ENCODE assay signal across 19 cellular contexts in the genomic region with DNA sequence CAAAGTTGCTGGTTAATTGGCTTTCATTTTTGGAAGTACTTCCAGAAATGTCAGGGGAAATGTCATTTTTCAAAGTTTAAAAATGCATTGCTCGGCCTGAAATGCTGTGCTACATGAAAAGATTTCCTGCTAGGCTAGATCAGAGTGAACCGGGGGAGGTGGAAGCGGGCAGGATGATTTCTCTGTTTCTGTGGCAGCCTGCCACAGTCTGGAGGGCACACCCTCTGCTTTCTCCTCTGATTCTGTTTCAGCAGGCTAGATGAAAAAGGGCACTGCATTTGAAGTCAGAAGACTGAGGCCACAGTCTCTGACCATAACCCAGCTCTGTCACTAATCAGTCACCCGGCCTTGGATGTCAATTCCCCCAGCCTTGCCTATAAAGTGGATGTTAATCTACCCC. TPM values are rescaled to one million over a fixed set of nuclear protein-coding genes. Genes with fewer than 3 reads are reported as not detected.
DNase-seq lines count a peak whose midpoint lies in the region; ATAC-seq, FAIRE-seq and TF ChIP-seq lines count a peak whose summit lies in the region.
"Had no signal": no experiment of that assay in that cellular context is flagged by ENCODE, and none has a peak within 500 bp of the region (broad histone marks: within the 10 kb centered on the region; RNA-seq: fewer than 3 reads in every experiment).

No MANE protein-coding gene starts in this region.

- H3K4me1 ChIP-seq in HCT116 (ENCODE audit: control insufficient read depth in 1 of 2, insufficient read depth in 2 of 2, low read length in 2 of 2) (peaks cover 5 to 9% of the 10 kb centered on the region in 2 experiments; a peak in 3 of 4 replicates), pancreas (no peaks in the 10 kb centered on the region)

- BruUV-seq in HCT116 (replicated peaks; lab: Mats Ljungman, UMichigan) = no TSS peak

- ATAC-seq in HCT116 = peak; percentile 48
- peak in 3 of 4 donors; percentile 49 to 66 (median 65) for ATAC-seq in pancreas

- H3K36me3 ChIP-seq in HCT116 (ENCODE audit: control insufficient read depth in 1 of 2, insufficient read depth in 2 of 2, low read length in 2 of 2) (no peaks in the 10 kb centered on the region), pancreas (no peaks in the 10 kb centered on the region)

- TF ChIP-seq CTCF in HCT116 (IDR thresholded peaks at IDR 0.05 in 2 of 3, conservative IDR thresholded peaks at IDR 0.05 in 1 of 3; ENCODE audit: borderline replicate concordance in 1 of 3, insufficient read depth in 1 of 3, low read depth in 2 of 3, low read length in 2 of 3) (no peak), epithelial cell of esophagus (IDR thresholded peaks at IDR 0.05; ENCODE audit: insufficient read depth, low read depth, low read length, missing control alignments) (no peak), pancreas (IDR thresholded peaks at IDR 0.05) (no peak)

- no peak for FAIRE-seq in pancreas (lab: Jason Lieb, UNC)
- FAIRE-seq: GM12891, H1, keratinocyte, TTC549 had no signal

- no peaks in the 10 kb centered on the region for H3K79me2 ChIP-seq in HCT116 (ENCODE audit: insufficient read depth, low read length)

- no peaks in the 10 kb centered on the region for H3K9me3 ChIP-seq in HCT116 (ENCODE audit: control insufficient read depth in 1 of 2, insufficient read depth in 1 of 2, low read depth in 1 of 2, low read length in 2 of 2)
- no peaks in the 10 kb centered on the region for H3K9me3 ChIP-seq in pancreas

- H3K9me2 ChIP-seq in HCT116 (ENCODE audit: insufficient read depth) = no peaks in the 10 kb centered on the region

- DNase-seq in DMS 273 (lab: John Stamatoyannopoulos, UW; ENCODE audit: unreplicated experiment) (peak; percentile 7), DMS 273 treated with DMSO at 0.1 percent for 48 hours (lab: John Stamatoyannopoulos, UW) (no peak), HCT116 (ENCODE audit: low read depth, low spot score) (no peak), epithelial cell of esophagus (ENCODE audit: low read depth) (peak; percentile 32), pancreas (no peak), DMS153 (lab: John Stamatoyannopoulos, UW) (no peak), DMS79 treated with DMSO at 0.1 percent for 48 hours (lab: John Stamatoyannopoulos, UW) (no peak), LoVo (ENCODE audit: low spot score) (no peak)
- DNase-seq: cortex of kidney, naive B cell, NCI-H1092, NCI-H510A, SHP77 treated with DMSO at 0.1 percent for 48 hours had no signal

- H3K4me2 ChIP-seq in HCT116 (ENCODE audit: low read length) = peak overlapping the region; percentile 26; the same call in 1 of the 2 replicates

- CTCF ChIA-PET in HCT116 (lab: Charles Lee) = interaction anchor here (3.2 to 5.4 kb wide), 2 partner anchors 9 to 201 kb away, joined by 25 to 133 read pairs; no protein-coding TSS in a partner anchor

- intact Hi-C loops in HCT116 (cut with micrococcal nuclease) (loop anchor here (10.0 kb wide), 1 partner anchor 594 kb away; no protein-coding TSS in a partner anchor), pancreas (cut with DNase I) (no loop called here)

- H3K27ac ChIP-seq in HCT116 (ENCODE audit: low read depth, low read length) (no peak overlapping the region), pancreas (no peak overlapping the region)
- H3K27ac ChIP-seq: 22Rv1 had no signal

- WGBS in pancreas, 2 donors = 44 to 60% methylated on average over 4 of the region's 4 CpGs

- no peak overlapping the region for H3K4me3 ChIP-seq in HCT116 (replicated peaks in 1 of 2; ENCODE audit: low read depth in 1 of 2, low read length in 2 of 2)
- H3K4me3 ChIP-seq in epithelial cell of esophagus (ENCODE audit: low read length) = no peak overlapping the region
- H3K4me3 ChIP-seq in pancreas = no peak overlapping the region

- no peaks in the 10 kb centered on the region for H4K20me1 ChIP-seq in HCT116 (ENCODE audit: insufficient read depth)

- no peak for TF ChIP-seq POLR2A in HCT116 (IDR thresholded peaks at IDR 0.05; ENCODE audit: borderline replicate concordance, extremely low read depth, insufficient read depth, insufficient read length)

- H2AFZ ChIP-seq in HCT116 (ENCODE audit: low read depth, low read length, poor library complexity, severe bottlenecking) = peak overlapping the region; percentile 84

- no peak for TF ChIP-seq RAD21 in HCT116 (IDR thresholded peaks at IDR 0.05; ENCODE audit: low read depth)

- POLR2A ChIA-PET in HCT116 (lab: Charles Lee) = interaction anchor here (1.5 kb wide), 1 partner anchor 202 kb away, joined by 4 read pairs; no protein-coding TSS in a partner anchor

- no peak overlapping the region for H3K9ac ChIP-seq in HCT116 (ENCODE audit: low read length)

- RAD21 ChIA-PET in HCT116 (lab: Charles Lee; ENCODE audit: low non-redundant PET in 1 of 2, low total read pairs in 2 of 2, uncharacterized antibody in 2 of 2, unreplicated experiment in 2 of 2) = interaction anchor here in 1 of 2 experiments (0.6 kb wide), 1 partner anchor 197 kb away, joined by 3 read pairs; no protein-coding TSS in a partner anchor

- H3K27me3 ChIP-seq in HCT116 (ENCODE audit: insufficient read depth, low read length) = no peaks in the 10 kb centered on the region
- no peaks in the 10 kb centered on the region for H3K27me3 ChIP-seq in pancreas

TF ChIP-seq in HCT116, 20 proteins besides CTCF, POLR2A, EP300 and RAD21:
- no peak for TF ChIP-seq POLR2AphosphoS5 (IDR thresholded peaks at IDR 0.05; ENCODE audit: low read depth, low read length)
- TF ChIP-seq, protein P1, sequence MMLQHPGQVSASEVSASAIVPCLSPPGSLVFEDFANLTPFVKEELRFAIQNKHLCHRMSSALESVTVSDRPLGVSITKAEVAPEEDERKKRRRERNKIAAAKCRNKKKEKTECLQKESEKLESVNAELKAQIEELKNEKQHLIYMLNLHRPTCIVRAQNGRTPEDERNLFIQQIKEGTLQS (IDR thresholded peaks at IDR 0.05) = no peak
- no peak for TF ChIP-seq EZH2 (IDR thresholded peaks at IDR 0.05)
- no peak; the same call in 1 of the 2 replicates for TF ChIP-seq SP1 (IDR thresholded peaks at IDR 0.05; ENCODE audit: low read depth)
- TF ChIP-seq, protein P2, sequence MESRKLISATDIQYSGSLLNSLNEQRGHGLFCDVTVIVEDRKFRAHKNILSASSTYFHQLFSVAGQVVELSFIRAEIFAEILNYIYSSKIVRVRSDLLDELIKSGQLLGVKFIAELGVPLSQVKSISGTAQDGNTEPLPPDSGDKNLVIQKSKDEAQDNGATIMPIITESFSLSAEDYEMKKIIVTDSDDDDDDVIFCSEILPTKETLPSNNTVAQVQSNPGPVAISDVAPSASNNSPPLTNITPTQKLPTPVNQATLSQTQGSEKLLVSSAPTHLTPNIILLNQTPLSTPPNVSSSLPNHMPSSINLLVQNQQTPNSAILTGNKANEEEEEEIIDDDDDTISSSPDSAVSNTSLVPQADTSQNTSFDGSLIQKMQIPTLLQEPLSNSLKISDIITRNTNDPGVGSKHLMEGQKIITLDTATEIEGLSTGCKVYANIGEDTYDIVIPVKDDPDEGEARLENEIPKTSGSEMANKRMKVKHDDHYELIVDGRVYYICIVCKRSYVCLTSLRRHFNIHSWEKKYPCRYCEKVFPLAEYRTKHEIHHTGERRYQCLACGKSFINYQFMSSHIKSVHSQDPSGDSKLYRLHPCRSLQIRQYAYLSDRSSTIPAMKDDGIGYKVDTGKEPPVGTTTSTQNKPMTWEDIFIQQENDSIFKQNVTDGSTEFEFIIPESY (IDR thresholded peaks at IDR 0.05; ENCODE audit: extremely low read depth, insufficient replicate concordance, low read length) = no peak
- TF ChIP-seq, protein P3, sequence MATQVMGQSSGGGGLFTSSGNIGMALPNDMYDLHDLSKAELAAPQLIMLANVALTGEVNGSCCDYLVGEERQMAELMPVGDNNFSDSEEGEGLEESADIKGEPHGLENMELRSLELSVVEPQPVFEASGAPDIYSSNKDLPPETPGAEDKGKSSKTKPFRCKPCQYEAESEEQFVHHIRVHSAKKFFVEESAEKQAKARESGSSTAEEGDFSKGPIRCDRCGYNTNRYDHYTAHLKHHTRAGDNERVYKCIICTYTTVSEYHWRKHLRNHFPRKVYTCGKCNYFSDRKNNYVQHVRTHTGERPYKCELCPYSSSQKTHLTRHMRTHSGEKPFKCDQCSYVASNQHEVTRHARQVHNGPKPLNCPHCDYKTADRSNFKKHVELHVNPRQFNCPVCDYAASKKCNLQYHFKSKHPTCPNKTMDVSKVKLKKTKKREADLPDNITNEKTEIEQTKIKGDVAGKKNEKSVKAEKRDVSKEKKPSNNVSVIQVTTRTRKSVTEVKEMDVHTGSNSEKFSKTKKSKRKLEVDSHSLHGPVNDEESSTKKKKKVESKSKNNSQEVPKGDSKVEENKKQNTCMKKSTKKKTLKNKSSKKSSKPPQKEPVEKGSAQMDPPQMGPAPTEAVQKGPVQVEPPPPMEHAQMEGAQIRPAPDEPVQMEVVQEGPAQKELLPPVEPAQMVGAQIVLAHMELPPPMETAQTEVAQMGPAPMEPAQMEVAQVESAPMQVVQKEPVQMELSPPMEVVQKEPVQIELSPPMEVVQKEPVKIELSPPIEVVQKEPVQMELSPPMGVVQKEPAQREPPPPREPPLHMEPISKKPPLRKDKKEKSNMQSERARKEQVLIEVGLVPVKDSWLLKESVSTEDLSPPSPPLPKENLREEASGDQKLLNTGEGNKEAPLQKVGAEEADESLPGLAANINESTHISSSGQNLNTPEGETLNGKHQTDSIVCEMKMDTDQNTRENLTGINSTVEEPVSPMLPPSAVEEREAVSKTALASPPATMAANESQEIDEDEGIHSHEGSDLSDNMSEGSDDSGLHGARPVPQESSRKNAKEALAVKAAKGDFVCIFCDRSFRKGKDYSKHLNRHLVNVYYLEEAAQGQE (IDR thresholded peaks at IDR 0.05; ENCODE audit: low read depth) = no peak
- no peak for TF ChIP-seq TCF7L2 (IDR thresholded peaks at IDR 0.05; ENCODE audit: borderline replicate concordance, extremely low read depth, insufficient read depth, insufficient read length)
- no peak for TF ChIP-seq CBX3 (IDR thresholded peaks at IDR 0.05; ENCODE audit: low read depth)
- no peak for TF ChIP-seq ZFX (IDR thresholded peaks at IDR 0.05)
- no peak for TF ChIP-seq FOSL1 (IDR thresholded peaks at IDR 0.05; ENCODE audit: low read depth)
- TF ChIP-seq, protein P4, sequence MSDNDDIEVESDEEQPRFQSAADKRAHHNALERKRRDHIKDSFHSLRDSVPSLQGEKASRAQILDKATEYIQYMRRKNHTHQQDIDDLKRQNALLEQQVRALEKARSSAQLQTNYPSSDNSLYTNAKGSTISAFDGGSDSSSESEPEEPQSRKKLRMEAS (IDR thresholded peaks at IDR 0.05) = no peak
- no peak for TF ChIP-seq EGR1 (IDR thresholded peaks at IDR 0.05; ENCODE audit: low read depth)
- TF ChIP-seq YY1 (IDR thresholded peaks at IDR 0.05; ENCODE audit: extremely low read depth, insufficient replicate concordance, low read depth, low read length) = no peak
- TF ChIP-seq CEBPB (IDR thresholded peaks at IDR 0.05; ENCODE audit: low read depth) = no peak
- TF ChIP-seq SIN3A (IDR thresholded peaks at IDR 0.05; ENCODE audit: low read depth) = no peak

RNA-seq across cellular contexts. Expression of a gene that starts 56.0 kb away (rescaled TPM):
- not detected for total RNA-seq in HCT116 (2021; ENCODE audit: unreplicated experiment)
- polyA plus RNA-seq in HCT116 (2012) = 0.04 TPM in 2 replicates
- 1 to 10 TPM in 1 of 6 donors, under 1 TPM in 2, not detected in 3; 0.19 to 1.1 (median 0.35) TPM for total RNA-seq in pancreas
- 1 to 10 TPM; 1.2 to 3.7 TPM for polyA plus RNA-seq in pancreas
- total RNA-seq: skeletal muscle tissue had no signal
- polyA plus RNA-seq: keratinocyte had no signal

Comparison
In these comparisons a context has a peak if more than half of its experiments do, and no peak if none do; other contexts are left out.
1. DNase-seq: peak in DMS 273 (single experiment) and epithelial cell of esophagus (single experiment); none in DMS 273 treated with DMSO at 0.1 percent for 48 hours (single experiment), HCT116 (single experiment), pancreas (0 of 6), DMS153 (single experiment), DMS79 treated with DMSO at 0.1 percent for 48 hours (single experiment) and LoVo (single experiment).